In genomic region chr19:2973229-2973628, GRCh38 we compare ENCODE assay signal across 1 cellular context.
TF ChIP-seq lines count a peak whose summit lies in the region.

No MANE protein-coding gene starts in this region.

TF ChIP-seq in endothelial cell of umbilical vein, 7 proteins besides CTCF, POLR2A, EP300 and RAD21 (continued from another document):
- no peak for TF ChIP-seq JUN (IDR thresholded peaks at IDR 0.05; ENCODE audit: borderline replicate concordance, insufficient read depth, insufficient read length, low read depth)
